ENCODE assay signal across 22 cellular contexts in the genomic region with DNA sequence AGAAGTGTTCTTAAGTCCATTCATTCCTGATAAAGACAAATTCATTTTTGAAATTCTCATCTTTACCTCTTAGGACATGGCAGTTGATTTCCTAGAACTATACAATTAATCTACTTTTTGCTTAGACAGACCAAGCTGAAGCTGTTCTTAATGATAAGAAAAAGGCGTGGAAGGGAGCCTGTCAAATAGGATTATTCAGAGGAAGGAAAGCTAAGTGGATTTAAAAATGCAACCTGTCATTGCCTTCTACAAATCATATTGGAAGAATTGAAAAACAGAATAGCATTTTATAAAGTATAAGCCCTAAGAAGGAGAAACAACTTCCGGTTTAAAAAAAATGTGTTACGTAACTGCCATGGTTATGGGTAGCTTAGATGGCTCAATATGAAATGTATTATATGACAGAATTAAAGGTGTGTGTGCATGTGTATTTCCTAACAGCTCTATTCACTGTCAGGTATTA.
"Had no signal": no experiment of that assay in that cellular context is flagged by ENCODE, and none has a peak within 500 bp of the region (broad histone marks: within the 10 kb centered on the region; RNA-seq: fewer than 3 reads in every experiment).

No MANE protein-coding gene starts in this region.

- H3K9me3 Mint-ChIP-seq: activated CD4-positive, alpha-beta memory T cell treated with anti-CD3 and anti-CD28 coated beads for 36 hours; activated CD4-positive, alpha-beta T cell treated with anti-CD3 and anti-CD28 coated beads, Interleukin-2, amount 10 ng/mL, durations not matched to agents 24 days and 14 days; activated T-helper 17 cell treated with anti-CD3 and anti-CD28 coated beads, Interleukin-2, amount 50 U/mL, for 72 hours; central memory CD8-positive, alpha-beta T cell; dendritic cell treated with granulocyte-macrophage colony-stimulating factor and Interleukin-4, amounts not matched to agents 40 ng/mL and 50 ng/mL, for 4 days; nephron had no signal

- H3K27me3 Mint-ChIP-seq: activated T-helper 17 cell treated with anti-CD3 and anti-CD28 coated beads, Interleukin-2, amount 50 U/mL, for 72 hours; central memory CD8-positive, alpha-beta T cell; dendritic cell treated with granulocyte-macrophage colony-stimulating factor and Interleukin-4, amounts not matched to agents 40 ng/mL and 50 ng/mL, for 4 days had no signal

- H3K27me3 ChIP-seq: neutrophil, right lobe of liver, tibial nerve had no signal

- H3K4me3 Mint-ChIP-seq: activated CD4-positive, alpha-beta memory T cell treated with anti-CD3 and anti-CD28 coated beads for 36 hours; activated CD4-positive, alpha-beta T cell treated with anti-CD3 and anti-CD28 coated beads, Interleukin-2, amount 10 ng/mL, durations not matched to agents 24 days and 14 days; activated T-helper 17 cell treated with anti-CD3 and anti-CD28 coated beads, Interleukin-2, amount 50 U/mL, for 72 hours; central memory CD8-positive, alpha-beta T cell; dendritic cell treated with granulocyte-macrophage colony-stimulating factor and Interleukin-4, amounts not matched to agents 40 ng/mL and 50 ng/mL, for 4 days; endodermal cell; nephron had no signal

- H3K36me3 Mint-ChIP-seq: activated CD4-positive, alpha-beta memory T cell treated with anti-CD3 and anti-CD28 coated beads for 36 hours had no signal

- H3K27ac Mint-ChIP-seq: activated CD4-positive, alpha-beta memory T cell treated with anti-CD3 and anti-CD28 coated beads for 36 hours; activated CD4-positive, alpha-beta T cell treated with anti-CD3 and anti-CD28 coated beads, Interleukin-2, amount 10 ng/mL, durations not matched to agents 24 days and 14 days; activated T-helper 17 cell treated with anti-CD3 and anti-CD28 coated beads, Interleukin-2, amount 50 U/mL, for 72 hours; dendritic cell treated with granulocyte-macrophage colony-stimulating factor and Interleukin-4, amounts not matched to agents 40 ng/mL and 50 ng/mL, for 4 days; endodermal cell; nephron had no signal

- H3K4me3 ChIP-seq: left ventricle myocardium inferior, lung, right lobe of liver, tibial nerve had no signal

- H3K4me1 Mint-ChIP-seq: activated CD4-positive, alpha-beta T cell treated with anti-CD3 and anti-CD28 coated beads, Interleukin-2, amount 10 ng/mL, durations not matched to agents 24 days and 14 days; activated T-helper 17 cell treated with anti-CD3 and anti-CD28 coated beads, Interleukin-2, amount 50 U/mL, for 72 hours; central memory CD8-positive, alpha-beta T cell; nephron had no signal

- H3K4me1 ChIP-seq: left ventricle myocardium inferior, right lobe of liver, tibial nerve had no signal

- H3K27ac ChIP-seq: left ventricle myocardium inferior, neutrophil, right lobe of liver, tibial nerve, VCaP had no signal

- DNase-seq: activated CD4-positive, alpha-beta memory T cell treated with anti-CD3 and anti-CD28 coated beads for 36 hours; activated CD4-positive, alpha-beta T cell treated with anti-CD3 and anti-CD28 coated beads, Interleukin-2, amount 10 ng/mL, durations not matched to agents 24 days and 14 days; activated CD8-positive, alpha-beta memory T cell treated with anti-CD3 and anti-CD28 coated beads, Interleukin-2, amount 50 U/mL, for 4 hours; activated gamma-delta T cell treated with Interleukin-2 at 50 U/mL for 16 hours; activated naive CD4-positive, alpha-beta T cell treated with anti-CD3 and anti-CD28 coated beads, Interleukin-2, amount 50 U/mL, for 16 hours; activated T-cell treated with anti-CD3 and anti-CD28 coated beads, Interleukin-2, amount 50 U/mL, for 1 hour; amniotic stem cell; endodermal cell; left ventricle myocardium inferior; mesendoderm; right lobe of liver; stimulated activated CD4-positive, alpha-beta T cell treated with anti-CD3 and anti-CD28 coated beads, Interleukin-2, amount 100 ng/mL, for 48 hours; stimulated activated naive CD4-positive, alpha-beta T cell treated with Interleukin-2 at 50 U/mL for 16 hours had no signal

- ATAC-seq: activated CD4-positive, CD25-positive, alpha-beta regulatory T cell treated with anti-CD3 and anti-CD28 coated beads, Interleukin-2, amount 50 U/mL, for 24 hours; activated T-helper 17 cell treated with anti-CD3 and anti-CD28 coated beads, Interleukin-2, amount 50 U/mL, for 72 hours; right lobe of liver had no signal

- H3K9me3 ChIP-seq: left ventricle myocardium inferior, neutrophil, right lobe of liver, tibial nerve had no signal

- H3K36me3 ChIP-seq: left ventricle myocardium inferior, neutrophil, right lobe of liver, tibial nerve had no signal
